In the genomic region with DNA sequence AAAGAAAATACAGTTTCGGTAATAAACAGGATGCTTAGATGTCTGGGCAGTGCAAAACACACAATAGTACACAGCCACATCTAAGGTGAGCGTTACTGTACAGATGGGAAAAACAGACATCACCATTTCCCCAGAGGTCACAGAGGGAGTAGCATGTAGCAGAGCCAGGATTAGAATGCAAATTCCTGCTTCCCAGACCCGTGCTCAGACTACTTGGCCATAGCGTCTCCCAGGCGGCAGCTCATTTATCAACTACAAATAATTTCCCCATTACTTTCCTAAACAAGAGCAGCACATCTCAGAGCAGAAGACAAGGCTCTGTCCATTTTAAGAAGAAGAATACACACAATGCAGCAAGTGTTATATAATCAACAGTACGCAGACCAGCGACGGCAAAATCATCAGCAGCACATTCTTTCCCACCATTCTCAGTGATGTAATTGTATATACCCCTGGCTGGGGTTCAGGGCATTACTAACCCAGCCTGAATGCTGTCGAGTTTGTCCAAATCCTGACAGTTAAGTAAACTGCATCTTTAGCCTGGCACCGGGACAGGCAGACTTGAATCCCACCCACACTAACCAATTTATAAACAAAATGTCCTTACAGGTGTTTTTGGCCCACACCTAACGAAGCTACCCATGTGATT, we compare ENCODE assay signal across 11 cellular contexts.
DNase-seq lines count a peak whose midpoint lies in the region; ATAC-seq and TF ChIP-seq lines count a peak whose summit lies in the region.
"Had no signal": no experiment of that assay in that cellular context is flagged by ENCODE, and none has a peak within 500 bp of the region (broad histone marks: within the 10 kb centered on the region; RNA-seq: fewer than 3 reads in every experiment).

No MANE protein-coding gene starts in this region.

- peak in 1 of 3 experiments; percentile 19 for TF ChIP-seq CTCF in vagina (IDR thresholded peaks at IDR 0.05)

- H3K9me3 ChIP-seq in vagina = no peaks in the 10 kb centered on the region

- peak overlapping the region; percentile 36 for H3K27ac ChIP-seq in vagina
- H3K27ac ChIP-seq: HL-60 had no signal

- DNase-seq in SHP77 (lab: John Stamatoyannopoulos, UW) = peak; percentile 20 to 22
- no peak for DNase-seq in SHP77 treated with DMSO at 0.1 percent for 48 hours (lab: John Stamatoyannopoulos, UW)
- peak; percentile 93 for DNase-seq in astrocyte of the hippocampus (ENCODE audit: low read depth, low spot score)
- peak; percentile 72 for DNase-seq in left kidney (ENCODE audit: low read depth, low spot score)
- DNase-seq in vagina (ENCODE audit: extremely low spot score in 2 of 2) = no peak
- DNase-seq in effector CD8-positive, alpha-beta T cell (lab: John Stamatoyannopoulos, UW) = no peak
- DNase-seq: activated CD8-positive, alpha-beta memory T cell treated with anti-CD3 and anti-CD28 coated beads for 24 hours; naive thymus-derived CD4-positive, alpha-beta T cell had no signal

- H3K4me3 ChIP-seq in vagina = peak overlapping the region in 1 of 2 donors; percentile 6

- ATAC-seq in HG03442 (IDR thresholded peaks at IDR 0.05; ENCODE audit: unreplicated experiment) (no peak), GM19467 (IDR thresholded peaks at IDR 0.05; ENCODE audit: unreplicated experiment) (no peak)
- ATAC-seq: naive thymus-derived CD4-positive, alpha-beta T cell had no signal

- no peak for TF ChIP-seq POLR2A in vagina (IDR thresholded peaks at IDR 0.05)

- no peaks in the 10 kb centered on the region for H3K27me3 ChIP-seq in vagina

- H3K4me1 ChIP-seq in vagina = peaks cover 17% of the 10 kb centered on the region

- H3K36me3 ChIP-seq in vagina = no peaks in the 10 kb centered on the region

- intact Hi-C loops in vagina (cut with DNase I) = loop anchor here (1.0 kb wide), 1 partner anchor 39 kb away; no protein-coding TSS in a partner anchor

Comparison
In these comparisons a context has a peak if more than half of its experiments do, and no peak if none do; other contexts are left out.
1. DNase-seq: peak in SHP77 (2 of 2), astrocyte of the hippocampus (single experiment) and left kidney (single experiment); none in SHP77 treated with DMSO at 0.1 percent for 48 hours (single experiment), vagina (0 of 2) and effector CD8-positive, alpha-beta T cell (single experiment).